1 cellular context compared by ENCODE assay signal in genomic region chr9:130199605-130200004, GRCh38.
TF ChIP-seq lines count a peak whose summit lies in the region.

No MANE protein-coding gene starts in this region.

TF ChIP-seq in WTC11, 78 proteins besides CTCF, POLR2A, EP300 and RAD21 (continued from another document):
- no peak for TF ChIP-seq USF2 (CRISPR knock-in tag; IDR thresholded peaks at IDR 0.05)
- no peak for TF ChIP-seq ZNF425 (CRISPR knock-in tag; conservative IDR thresholded peaks at IDR 0.05)
- TF ChIP-seq GTF2I (CRISPR knock-in tag; conservative IDR thresholded peaks at IDR 0.05): no peak
- TF ChIP-seq ZNF219 (CRISPR knock-in tag; IDR thresholded peaks at IDR 0.05; ENCODE audit: borderline replicate concordance): no peak
- TF ChIP-seq JAZF1 (CRISPR knock-in tag; IDR thresholded peaks at IDR 0.05): no peak
- no peak for TF ChIP-seq ZNF423 (CRISPR knock-in tag; IDR thresholded peaks at IDR 0.05)
